ENCODE assay signal across 1 cellular context in genomic region chr9:20640331-20641187, GRCh38.
TF ChIP-seq lines count a peak whose summit lies in the region.

No MANE protein-coding gene starts in this region.

TF ChIP-seq in GM12878, 131 proteins besides CTCF, POLR2A, EP300 and RAD21 (continued from another document and continues in another):
- TF ChIP-seq, protein P1, sequence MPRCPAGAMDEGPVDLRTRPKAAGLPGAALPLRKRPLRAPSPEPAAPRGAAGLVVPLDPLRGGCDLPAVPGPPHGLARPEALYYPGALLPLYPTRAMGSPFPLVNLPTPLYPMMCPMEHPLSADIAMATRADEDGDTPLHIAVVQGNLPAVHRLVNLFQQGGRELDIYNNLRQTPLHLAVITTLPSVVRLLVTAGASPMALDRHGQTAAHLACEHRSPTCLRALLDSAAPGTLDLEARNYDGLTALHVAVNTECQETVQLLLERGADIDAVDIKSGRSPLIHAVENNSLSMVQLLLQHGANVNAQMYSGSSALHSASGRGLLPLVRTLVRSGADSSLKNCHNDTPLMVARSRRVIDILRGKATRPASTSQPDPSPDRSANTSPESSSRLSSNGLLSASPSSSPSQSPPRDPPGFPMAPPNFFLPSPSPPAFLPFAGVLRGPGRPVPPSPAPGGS (IDR thresholded peaks at IDR 0.05; ENCODE audit: borderline replicate concordance, insufficient read depth, low read depth, low read length, poor library complexity, severe bottlenecking) = peak; percentile 100
- TF ChIP-seq RELB (IDR thresholded peaks at IDR 0.05; ENCODE audit: low read depth) (peak; percentile 82), IRF4 (IDR thresholded peaks at IDR 0.05; ENCODE audit: low read depth, low read length) (peak; percentile 88), ZNF622 (IDR thresholded peaks at IDR 0.05) (no peak), SUZ12 (IDR thresholded peaks at IDR 0.05; ENCODE audit: unreplicated experiment) (no peak), KDM1A (IDR thresholded peaks at IDR 0.05; ENCODE audit: borderline replicate concordance) (no peak), NR2C1 (IDR thresholded peaks at IDR 0.05) (no peak), CREM (IDR thresholded peaks at IDR 0.05; ENCODE audit: low read depth) (peak; percentile 90), MEF2B (IDR thresholded peaks at IDR 0.05; ENCODE audit: partially characterized antibody, poor library complexity, severe bottlenecking) (peak; percentile 100), NFXL1 (IDR thresholded peaks at IDR 0.05; ENCODE audit: borderline replicate concordance) (no peak), TCF3 (IDR thresholded peaks at IDR 0.05; ENCODE audit: borderline replicate concordance, insufficient read depth, low read depth, low read length) (peak; percentile 6; the same call in 1 of the 2 replicates), CBFB (IDR thresholded peaks at IDR 0.05; ENCODE audit: low read depth) (peak; percentile 99), IKZF2 (IDR thresholded peaks at IDR 0.05) (peak; percentile 88 to 91), SUPT20H (IDR thresholded peaks at IDR 0.05; ENCODE audit: borderline replicate concordance, control insufficient read depth, low read depth, low read length) (no peak), LARP7 (IDR thresholded peaks at IDR 0.05) (peak; percentile 81; the same call in 1 of the 2 replicates), MYC (IDR thresholded peaks at IDR 0.05; ENCODE audit: insufficient read depth, insufficient read length, insufficient replicate concordance, low read length, severe bottlenecking) (no peak), MTA2 (IDR thresholded peaks at IDR 0.05; ENCODE audit: low read depth) (peak; percentile 92), TBL1XR1 (IDR thresholded peaks at IDR 0.05; ENCODE audit: low read depth, low read length) (peak; percentile 90), CREB1 (IDR thresholded peaks at IDR 0.05; ENCODE audit: low read depth) (peak; percentile 68), PBX3 (IDR thresholded peaks at IDR 0.05; ENCODE audit: insufficient replicate concordance, low read depth, low read length) (no peak), CBX5 (IDR thresholded peaks at IDR 0.05; ENCODE audit: low read depth) (peak; percentile 97), FOXM1 (IDR thresholded peaks at IDR 0.05; ENCODE audit: low read depth, low read length) (peak; percentile 97), EED (IDR thresholded peaks at IDR 0.05; ENCODE audit: low read depth) (peak; percentile 97), SMARCA5 (IDR thresholded peaks at IDR 0.05) (no peak), GABPA (IDR thresholded peaks at IDR 0.05; ENCODE audit: low read depth) (no peak), ZNF207 (IDR thresholded peaks at IDR 0.05; ENCODE audit: borderline replicate concordance) (peak; percentile 85; the same call in 1 of the 2 replicates), JUNB (IDR thresholded peaks at IDR 0.05) (peak; percentile 53), BHLHE40 (IDR thresholded peaks at IDR 0.05; ENCODE audit: borderline replicate concordance in 1 of 2, low read depth in 2 of 2, low read length in 1 of 2) (peak; percentile 78 to 85), E2F4 (IDR thresholded peaks at IDR 0.05; ENCODE audit: low read depth, low read length) (no peak), TARDBP (IDR thresholded peaks at IDR 0.05; ENCODE audit: borderline replicate concordance) (peak; percentile 79; the same call in 1 of the 2 replicates), BRCA1 (IDR thresholded peaks at IDR 0.05; ENCODE audit: low read depth, low read length) (peak; percentile 40; the same call in 1 of the 2 replicates), MXI1 (IDR thresholded peaks at IDR 0.05; ENCODE audit: low read depth, low read length) (peak; percentile 84), CHD2 (IDR thresholded peaks at IDR 0.05; ENCODE audit: borderline replicate concordance, low read depth, low read length) (peak; percentile 84), SIN3A (IDR thresholded peaks at IDR 0.05; ENCODE audit: low read depth, low read length) (no peak), SP1 (IDR thresholded peaks at IDR 0.05; ENCODE audit: low read depth, low read length) (peak; percentile 81), SREBF2 (IDR thresholded peaks at IDR 0.05; ENCODE audit: low read length) (no peak), NRF1 (conservative IDR thresholded peaks at IDR 0.05; ENCODE audit: low read depth, low read length) (no peak), ETV6 (conservative IDR thresholded peaks at IDR 0.05 in 1 of 2, IDR thresholded peaks at IDR 0.05 in 1 of 2; ENCODE audit: borderline replicate concordance in 1 of 2, low read depth in 1 of 2) (peak in 1 of 2 experiments; percentile 49; a peak in 1 of 4 replicates), HDAC2 (IDR thresholded peaks at IDR 0.05) (no peak), JUND (IDR thresholded peaks at IDR 0.05; ENCODE audit: low read depth, low read length) (peak; percentile 22; the same call in 1 of the 2 replicates), ZNF217 (IDR thresholded peaks at IDR 0.05) (0 out of 2 replicates have a peak, but pooled peaks have one; percentile 21), USF2 (IDR thresholded peaks at IDR 0.05; ENCODE audit: borderline replicate concordance, low read depth, low read length) (peak; percentile 75), MYB (IDR thresholded peaks at IDR 0.05; ENCODE audit: borderline replicate concordance, low read depth, low read length) (no peak), YY1 (IDR thresholded peaks at IDR 0.05; ENCODE audit: low read depth, low read length) (peak; percentile 84), ZSCAN29 (IDR thresholded peaks at IDR 0.05) (no peak), SMC3 (IDR thresholded peaks at IDR 0.05; ENCODE audit: borderline replicate concordance, low read length) (peak; percentile 39; the same call in 1 of the 2 replicates), ESRRA (IDR thresholded peaks at IDR 0.05; ENCODE audit: low read length) (0 out of 2 replicates have a peak, but pooled peaks have one; percentile 15), SIX5 (IDR thresholded peaks at IDR 0.05; ENCODE audit: low read depth, low read length, severe bottlenecking) (no peak)
- TF ChIP-seq, protein P2, sequence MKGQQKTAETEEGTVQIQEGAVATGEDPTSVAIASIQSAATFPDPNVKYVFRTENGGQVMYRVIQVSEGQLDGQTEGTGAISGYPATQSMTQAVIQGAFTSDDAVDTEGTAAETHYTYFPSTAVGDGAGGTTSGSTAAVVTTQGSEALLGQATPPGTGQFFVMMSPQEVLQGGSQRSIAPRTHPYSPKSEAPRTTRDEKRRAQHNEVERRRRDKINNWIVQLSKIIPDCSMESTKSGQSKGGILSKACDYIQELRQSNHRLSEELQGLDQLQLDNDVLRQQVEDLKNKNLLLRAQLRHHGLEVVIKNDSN (IDR thresholded peaks at IDR 0.05; ENCODE audit: borderline replicate concordance, extremely low read length, insufficient read depth, low read depth, low read length) = peak; percentile 31
- TF ChIP-seq, protein P3, sequence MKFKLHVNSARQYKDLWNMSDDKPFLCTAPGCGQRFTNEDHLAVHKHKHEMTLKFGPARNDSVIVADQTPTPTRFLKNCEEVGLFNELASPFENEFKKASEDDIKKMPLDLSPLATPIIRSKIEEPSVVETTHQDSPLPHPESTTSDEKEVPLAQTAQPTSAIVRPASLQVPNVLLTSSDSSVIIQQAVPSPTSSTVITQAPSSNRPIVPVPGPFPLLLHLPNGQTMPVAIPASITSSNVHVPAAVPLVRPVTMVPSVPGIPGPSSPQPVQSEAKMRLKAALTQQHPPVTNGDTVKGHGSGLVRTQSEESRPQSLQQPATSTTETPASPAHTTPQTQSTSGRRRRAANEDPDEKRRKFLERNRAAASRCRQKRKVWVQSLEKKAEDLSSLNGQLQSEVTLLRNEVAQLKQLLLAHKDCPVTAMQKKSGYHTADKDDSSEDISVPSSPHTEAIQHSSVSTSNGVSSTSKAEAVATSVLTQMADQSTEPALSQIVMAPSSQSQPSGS (IDR thresholded peaks at IDR 0.05; ENCODE audit: low read length) = peak; percentile 100
- TF ChIP-seq, protein P4, sequence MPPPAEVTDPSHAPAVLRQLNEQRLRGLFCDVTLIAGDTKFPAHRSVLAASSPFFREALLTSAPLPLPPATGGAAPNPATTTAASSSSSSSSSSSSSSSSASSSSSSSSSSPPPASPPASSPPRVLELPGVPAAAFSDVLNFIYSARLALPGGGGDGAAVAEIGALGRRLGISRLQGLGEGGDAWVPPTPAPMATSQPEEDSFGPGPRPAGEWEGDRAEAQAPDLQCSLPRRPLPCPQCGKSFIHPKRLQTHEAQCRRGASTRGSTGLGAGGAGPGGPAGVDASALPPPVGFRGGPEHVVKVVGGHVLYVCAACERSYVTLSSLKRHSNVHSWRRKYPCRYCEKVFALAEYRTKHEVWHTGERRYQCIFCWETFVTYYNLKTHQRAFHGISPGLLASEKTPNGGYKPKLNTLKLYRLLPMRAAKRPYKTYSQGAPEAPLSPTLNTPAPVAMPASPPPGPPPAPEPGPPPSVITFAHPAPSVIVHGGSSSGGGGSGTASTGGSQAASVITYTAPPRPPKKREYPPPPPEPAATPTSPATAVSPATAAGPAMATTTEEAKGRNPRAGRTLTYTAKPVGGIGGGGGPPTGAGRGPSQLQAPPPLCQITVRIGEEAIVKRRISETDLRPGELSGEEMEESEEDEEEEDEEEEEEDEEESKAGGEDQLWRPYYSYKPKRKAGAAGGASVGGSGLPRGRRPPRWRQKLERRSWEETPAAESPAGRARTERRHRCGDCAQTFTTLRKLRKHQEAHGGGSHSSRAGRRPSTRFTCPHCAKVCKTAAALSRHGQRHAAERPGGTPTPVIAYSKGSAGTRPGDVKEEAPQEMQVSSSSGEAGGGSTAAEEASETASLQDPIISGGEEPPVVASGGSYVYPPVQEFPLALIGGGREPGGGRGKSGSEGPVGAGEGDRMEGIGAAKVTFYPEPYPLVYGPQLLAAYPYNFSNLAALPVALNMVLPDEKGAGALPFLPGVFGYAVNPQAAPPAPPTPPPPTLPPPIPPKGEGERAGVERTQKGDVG (CRISPR knock-in tag; IDR thresholded peaks at IDR 0.05) = no peak
- TF ChIP-seq, protein P5, sequence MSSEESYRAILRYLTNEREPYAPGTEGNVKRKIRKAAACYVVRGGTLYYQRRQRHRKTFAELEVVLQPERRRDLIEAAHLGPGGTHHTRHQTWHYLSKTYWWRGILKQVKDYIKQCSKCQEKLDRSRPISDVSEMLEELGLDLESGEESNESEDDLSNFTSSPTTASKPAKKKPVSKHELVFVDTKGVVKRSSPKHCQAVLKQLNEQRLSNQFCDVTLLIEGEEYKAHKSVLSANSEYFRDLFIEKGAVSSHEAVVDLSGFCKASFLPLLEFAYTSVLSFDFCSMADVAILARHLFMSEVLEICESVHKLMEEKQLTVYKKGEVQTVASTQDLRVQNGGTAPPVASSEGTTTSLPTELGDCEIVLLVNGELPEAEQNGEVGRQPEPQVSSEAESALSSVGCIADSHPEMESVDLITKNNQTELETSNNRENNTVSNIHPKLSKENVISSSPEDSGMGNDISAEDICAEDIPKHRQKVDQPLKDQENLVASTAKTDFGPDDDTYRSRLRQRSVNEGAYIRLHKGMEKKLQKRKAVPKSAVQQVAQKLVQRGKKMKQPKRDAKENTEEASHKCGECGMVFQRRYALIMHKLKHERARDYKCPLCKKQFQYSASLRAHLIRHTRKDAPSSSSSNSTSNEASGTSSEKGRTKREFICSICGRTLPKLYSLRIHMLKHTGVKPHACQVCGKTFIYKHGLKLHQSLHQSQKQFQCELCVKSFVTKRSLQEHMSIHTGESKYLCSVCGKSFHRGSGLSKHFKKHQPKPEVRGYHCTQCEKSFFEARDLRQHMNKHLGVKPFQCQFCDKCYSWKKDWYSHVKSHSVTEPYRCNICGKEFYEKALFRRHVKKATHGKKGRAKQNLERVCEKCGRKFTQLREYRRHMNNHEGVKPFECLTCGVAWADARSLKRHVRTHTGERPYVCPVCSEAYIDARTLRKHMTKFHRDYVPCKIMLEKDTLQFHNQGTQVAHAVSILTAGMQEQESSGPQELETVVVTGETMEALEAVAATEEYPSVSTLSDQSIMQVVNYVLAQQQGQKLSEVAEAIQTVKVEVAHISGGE (CRISPR knock-in tag; IDR thresholded peaks at IDR 0.05) = no peak
